ENCODE assay signal across 9 cellular contexts in the genomic region with DNA sequence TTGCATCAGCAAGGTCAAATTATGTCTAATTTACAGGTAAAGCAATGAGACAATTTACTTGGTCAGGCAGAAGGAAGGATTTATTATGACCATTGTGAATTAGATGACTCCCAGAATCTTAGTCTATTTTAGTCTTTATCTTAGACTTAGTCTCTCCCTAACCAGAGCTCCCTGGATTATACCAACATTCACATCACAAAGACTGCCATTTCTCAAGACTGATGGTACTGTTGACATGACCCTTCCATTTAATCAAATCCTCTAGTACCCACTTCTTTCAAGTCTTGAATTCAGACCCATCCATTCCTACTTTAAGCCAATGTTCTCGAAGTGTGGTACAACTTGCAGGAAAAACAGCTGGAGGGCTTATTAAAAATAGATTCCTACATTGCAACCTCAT.
"Had no signal": no experiment of that assay in that cellular context is flagged by ENCODE, and none has a peak within 500 bp of the region (broad histone marks: within the 10 kb centered on the region; RNA-seq: fewer than 3 reads in every experiment).

No MANE protein-coding gene starts in this region.

- ATAC-seq: HCT116, HepG2 had no signal

- H3K9me3 ChIP-seq: HAP-1 had no signal

- H3K27ac Mint-ChIP-seq: HFFc6, IgD-negative memory B cell had no signal

- H3K27ac ChIP-seq: GM23248, HL-60 had no signal

- H3K36me3 Mint-ChIP-seq: IgD-negative memory B cell had no signal

- FAIRE-seq: HepG2 had no signal

- H3K4me3 ChIP-seq: GM23248, HAP-1 had no signal

- H3K4me3 Mint-ChIP-seq: HFFc6, IgD-negative memory B cell had no signal

- H3K36me3 ChIP-seq: HAP-1 had no signal

- DNase-seq: GM23248, GOT3, H7, HFFc6 had no signal
